8 cellular contexts compared by ENCODE assay signal in the genomic region with DNA sequence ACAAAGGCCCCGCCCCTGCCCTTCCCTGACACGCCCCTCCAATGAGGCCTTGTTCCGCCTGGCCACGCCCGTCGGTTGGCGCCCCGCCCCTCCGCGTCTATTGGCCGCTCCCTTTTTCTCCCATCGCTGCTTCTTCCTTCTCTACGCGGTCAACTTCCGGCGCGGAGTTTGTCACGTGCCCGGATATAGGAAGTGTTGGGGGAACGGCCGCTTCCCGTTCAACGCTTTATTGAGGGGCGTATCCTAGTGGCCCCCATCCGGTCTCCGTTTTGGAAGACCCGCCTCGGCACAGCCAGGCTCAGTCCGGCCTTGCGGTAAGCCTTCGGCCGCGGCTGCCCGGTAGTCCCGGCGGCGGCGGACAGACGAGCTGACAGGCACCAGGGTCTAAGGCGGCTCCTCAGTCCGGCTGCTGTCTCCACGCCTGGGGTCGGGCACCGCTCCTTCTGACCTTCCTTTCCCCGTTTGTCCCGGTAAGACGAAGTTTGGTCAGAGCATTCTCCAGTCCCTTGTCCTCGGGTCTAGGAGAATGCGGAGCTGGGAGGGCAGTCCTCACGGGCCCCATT. TPM values are rescaled to one million over a fixed set of nuclear protein-coding genes. Genes with fewer than 3 reads are reported as not detected.
DNase-seq lines count a peak whose midpoint lies in the region; ATAC-seq and TF ChIP-seq lines count a peak whose summit lies in the region.

Gene EXOC1 (plus strand): TSS at position 165 of the 563 bp plus-strand sequence. CDS start 4,676 bp downstream, outside the sequence.

- no peak within 1 kb of the TSS for H3K27ac Mint-ChIP-seq in activated T-cell treated with anti-CD3 and anti-CD28 coated beads, Interleukin-2, amount 50 U/mL, for 24 hours

- H3K4me1 ChIP-seq in mucosa of rectum (ENCODE audit: control insufficient read depth in 2 of 2, insufficient read depth in 2 of 2, low read length in 2 of 2), result peaks cover 8 to 10% of the 10 kb centered on the region in 2 donors

- H3K4me3 Mint-ChIP-seq in activated T-cell treated with anti-CD3 and anti-CD28 coated beads, Interleukin-2, amount 50 U/mL, for 24 hours, result peak within 1 kb of the TSS; percentile 2

- peak within 1 kb of the TSS; percentile 96 to 98 for H3K4me3 ChIP-seq in mucosa of rectum (ENCODE audit: low read length in 2 of 2)

- no peaks in the 10 kb centered on the region for H3K27me3 Mint-ChIP-seq in activated T-cell treated with anti-CD3 and anti-CD28 coated beads, Interleukin-2, amount 50 U/mL, for 24 hours

- peaks cover 17% of the 10 kb centered on the region for H3K36me3 Mint-ChIP-seq in activated T-cell treated with anti-CD3 and anti-CD28 coated beads, Interleukin-2, amount 50 U/mL, for 24 hours (ENCODE audit: low read depth)

- H3K27me3 ChIP-seq in mucosa of rectum (ENCODE audit: control insufficient read depth in 2 of 2, insufficient read depth in 2 of 2, low read length in 2 of 2), result peaks cover 0 to 5% of the 10 kb centered on the region in 2 donors

- H3K36me3 ChIP-seq in mucosa of rectum (ENCODE audit: control insufficient read depth in 2 of 2, insufficient read depth in 2 of 2, low read length in 2 of 2), result no peaks in the 10 kb centered on the region

- peaks cover 43% of the 10 kb centered on the region for H3K4me1 Mint-ChIP-seq in activated T-cell treated with anti-CD3 and anti-CD28 coated beads, Interleukin-2, amount 50 U/mL, for 24 hours (ENCODE audit: low read depth)

- DNase-seq in DMS153 treated with DMSO at 0.1 percent for 48 hours (lab: John Stamatoyannopoulos, UW; ENCODE audit: unreplicated experiment) (peak; percentile 80), KBM-7 (peak; percentile 97), erythroblast (lab: John Stamatoyannopoulos, UW) (peak; percentile 97 to 98)
- DNase-seq in activated T-cell treated with anti-CD3 and anti-CD28 coated beads, Interleukin-2, amount 50 U/mL, for 24 hours, result peak; percentile 99
- DNase-seq in stimulated activated CD8-positive, alpha-beta memory T cell treated with anti-CD3 and anti-CD28 coated beads, Interleukin-4, amount 100 ng/mL, for 48 hours, result peak; percentile 99

- H3K9me3 Mint-ChIP-seq in activated T-cell treated with anti-CD3 and anti-CD28 coated beads, Interleukin-2, amount 50 U/mL, for 24 hours, result no peaks in the 10 kb centered on the region

- peak; percentile 71 for TF ChIP-seq POLR2A in erythroblast (IDR thresholded peaks at IDR 0.05; ENCODE audit: low read length)

- peak; percentile 99 for ATAC-seq in GM21717 (IDR thresholded peaks at IDR 0.05; ENCODE audit: unreplicated experiment)

- H3K9ac ChIP-seq in mucosa of rectum (ENCODE audit: low read depth in 1 of 2, low read length in 2 of 2), result peak within 1 kb of the TSS; percentile 79 to 96

- no peaks in the 10 kb centered on the region for H3K9me3 ChIP-seq in mucosa of rectum (ENCODE audit: control insufficient read depth in 2 of 2, low read length in 2 of 2)

- H3K27ac ChIP-seq in mucosa of rectum (ENCODE audit: low read depth in 2 of 2, low read length in 2 of 2), result peak within 1 kb of the TSS; percentile 81 to 83

- in situ Hi-C loops in KBM-7 (cut with MboI; ENCODE audit: low pct_unique_long_range_greater_than_20kb, low sequenced_read_pairs), result no loop called here

TF ChIP-seq in PFSK-1, 5 proteins besides CTCF, POLR2A, EP300 and RAD21:
- peak; percentile 49 for TF ChIP-seq FOXP2 (optimal IDR thresholded peaks at IDR 0.05; ENCODE audit: borderline replicate concordance, extremely low read depth, extremely low read length, insufficient read depth)
- peak; percentile 64; the same call in 1 of the 2 replicates for TF ChIP-seq POLR2AphosphoS5 (IDR thresholded peaks at IDR 0.05; ENCODE audit: low read depth, low read length)
- peak; percentile 84; the same call in 1 of the 2 replicates for TF ChIP-seq SIN3A (IDR thresholded peaks at IDR 0.05; ENCODE audit: borderline replicate concordance, insufficient read depth, low read length)
- no peak for TF ChIP-seq REST (IDR thresholded peaks at IDR 0.05; ENCODE audit: insufficient read depth in 1 of 2, low read depth in 2 of 2, low read length in 2 of 2)
- TF ChIP-seq TAF1 (IDR thresholded peaks at IDR 0.05; ENCODE audit: borderline replicate concordance, insufficient read depth, low read length), result peak; percentile 46; the same call in 1 of the 2 replicates

RNA-seq across cellular contexts. Expression of gene EXOC1, which starts in this region (rescaled TPM):
- 6.9 TPM for polyA plus RNA-seq in PFSK-1 (2012; ENCODE audit: insufficient read length, low read depth)

Comparison
In these comparisons a context has a peak if more than half of its experiments do, and no peak if none do; other contexts are left out.
1. Peak in every context shown above with its lines: DNase-seq, ATAC-seq, H3K4me3 ChIP-seq and H3K27ac ChIP-seq.